Comparison of ENCODE assay signal across 18 cellular contexts in the genomic region with DNA sequence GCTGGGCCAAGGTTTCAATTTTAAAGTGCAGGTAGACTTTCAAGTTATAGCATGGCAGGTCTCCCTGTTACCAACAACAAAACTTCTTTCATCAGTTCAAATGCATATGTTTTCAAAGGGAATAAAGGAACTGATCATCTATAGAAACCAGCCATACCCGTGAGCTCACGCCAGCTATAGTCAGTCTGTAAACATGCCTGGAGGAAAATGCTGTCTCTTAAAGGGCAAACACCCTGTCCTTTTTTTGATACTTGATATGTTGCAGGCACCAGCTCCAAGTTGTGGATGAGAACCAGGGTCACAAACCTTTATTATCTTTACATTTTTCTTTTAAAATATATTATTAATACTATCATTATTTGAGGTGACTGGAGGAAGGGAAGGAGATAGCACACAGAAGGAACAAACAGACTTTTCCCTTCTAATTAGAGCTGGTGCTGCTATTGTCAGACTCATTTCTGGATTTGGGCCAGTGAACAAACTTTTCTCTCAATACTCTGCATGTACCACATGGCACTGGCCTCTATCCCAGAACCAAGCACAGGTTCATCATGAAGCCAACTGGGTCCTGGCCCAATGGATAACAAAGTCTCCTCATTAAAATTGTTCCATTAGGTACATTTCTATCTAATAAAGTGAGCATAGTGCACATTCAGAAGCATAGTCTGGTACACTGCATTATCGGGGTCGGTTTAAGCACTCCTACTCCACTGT.
DNase-seq lines count a peak whose midpoint lies in the region; ATAC-seq and TF ChIP-seq lines count a peak whose summit lies in the region.
"Had no signal": no experiment of that assay in that cellular context is flagged by ENCODE, and none has a peak within 500 bp of the region (broad histone marks: within the 10 kb centered on the region; RNA-seq: fewer than 3 reads in every experiment).

No MANE protein-coding gene starts in this region.

- peaks cover 3% of the 10 kb centered on the region; the same call in 2 of the 3 replicates for H3K9me3 Mint-ChIP-seq in GM23338

- H3F3A ChIP-seq in GM23338 (replicated peaks; ENCODE audit: low read depth), result no peaks in the 10 kb centered on the region
- no peaks in the 10 kb centered on the region for H3F3A ChIP-seq in GM23248 (ENCODE audit: insufficient read depth)

- peak; percentile 86 for DNase-seq in NCI-H446 treated with DMSO at 0.1 percent for 48 hours (lab: John Stamatoyannopoulos, UW)
- DNase-seq in epithelial cell of esophagus (ENCODE audit: low read depth), result peak; percentile 1
- peak in 2 of 3 donors; percentile 15 to 46 for DNase-seq in right cardiac atrium
- DNase-seq in stomach, result peak; percentile 34
- no peak for DNase-seq in GM23338 (ENCODE audit: low spot score)
- no peak for DNase-seq in GM23248
- DNase-seq in COLO829 (ENCODE audit: low spot score), result no peak
- DNase-seq: ACHN; AML-193; Kasumi-1; NCI-H1105 treated with DMSO at 0.1 percent for 48 hours; NCI-H1694 treated with DMSO at 0.1 percent for 48 hours; NCI-H226; NCI-H526 treated with DMSO at 0.1 percent for 48 hours; NK-92 treated with Interleukin-12 subunit alpha and Interleukin-12 subunit beta, amount 100 ng/mL, for 24 hours; SIG-M5 had no signal

- TF ChIP-seq EP300 in stomach (IDR thresholded peaks at IDR 0.05), result no peak

- H3K36me3 Mint-ChIP-seq in GM23338 (ENCODE audit: low read depth), result no peaks in the 10 kb centered on the region
- H3K36me3 Mint-ChIP-seq: IgD-negative memory B cell had no signal

- ATAC-seq in right cardiac atrium (peak; percentile 73 to 85), GM23338 (no peak)

- no peak overlapping the region for H3K9ac ChIP-seq in GM23248

- H3K9me2 ChIP-seq in GM23338 (ENCODE audit: insufficient read depth), result no peaks in the 10 kb centered on the region
- no peaks in the 10 kb centered on the region for H3K9me2 ChIP-seq in GM23248 (ENCODE audit: insufficient read depth)

- H3K27ac ChIP-seq in right cardiac atrium (ENCODE audit: low read length) (peak overlapping the region; percentile 27), stomach (no peak overlapping the region), GM23338 (ENCODE audit: low read depth) (no peak overlapping the region), GM23248 (no peak overlapping the region)

- TF ChIP-seq CTCF in epithelial cell of esophagus (IDR thresholded peaks at IDR 0.05; ENCODE audit: insufficient read depth, low read depth, low read length, missing control alignments), result no peak
- no peak for TF ChIP-seq CTCF in stomach (IDR thresholded peaks at IDR 0.05)
- no peak for TF ChIP-seq CTCF in GM23338 (conservative IDR thresholded peaks at IDR 0.05; ENCODE audit: low read depth in 2 of 2)

- H3K4me2 ChIP-seq in GM23338, result no peak overlapping the region
- no peak overlapping the region for H3K4me2 ChIP-seq in GM23248 (ENCODE audit: unreplicated experiment)

- no peaks in the 10 kb centered on the region for H3K27me3 ChIP-seq in right cardiac atrium (ENCODE audit: control insufficient read depth, insufficient read depth)
- no peaks in the 10 kb centered on the region for H3K27me3 ChIP-seq in stomach
- H3K27me3 ChIP-seq in GM23338 (ENCODE audit: insufficient read depth), result no peaks in the 10 kb centered on the region
- H3K27me3 ChIP-seq in GM23248 (replicated peaks; ENCODE audit: insufficient read depth), result no peaks in the 10 kb centered on the region

- no peaks in the 10 kb centered on the region for H3K36me3 ChIP-seq in stomach
- no peaks in the 10 kb centered on the region for H3K36me3 ChIP-seq in GM23338 (ENCODE audit: insufficient read depth)
- H3K36me3 ChIP-seq in GM23248 (ENCODE audit: low read depth), result no peaks in the 10 kb centered on the region
- H3K36me3 ChIP-seq: HAP-1 had no signal

- no peak for TF ChIP-seq POLR2A in stomach (IDR thresholded peaks at IDR 0.05)

- no peaks in the 10 kb centered on the region for H3K27me3 Mint-ChIP-seq in GM23338 (ENCODE audit: insufficient read depth, low read depth, poor library complexity)
- H3K27me3 Mint-ChIP-seq: IgD-negative memory B cell had no signal

- H3K4me3 ChIP-seq in epithelial cell of esophagus (ENCODE audit: low read length) (no peak overlapping the region), right cardiac atrium (ENCODE audit: low read length) (no peak overlapping the region), stomach (no peak overlapping the region), GM23338 (no peak overlapping the region), GM23248 (no peak overlapping the region)
- H3K4me3 ChIP-seq: HAP-1 had no signal

- 45% methylated on average over 4 of the region's 4 CpGs for WGBS in right cardiac atrium
- WGBS in stomach, 5 donors, result 58 to 72% (median 58%) methylated on average over 4 of the region's 4 CpGs
- WGBS in GM23248 (ENCODE audit: low coverage in 1 of 2, low lambda C conversion rate in 2 of 2, missing lambda C conversion rate in 2 of 2), 2 experiments, result 34 to 35% methylated on average over 4 of the region's 4 CpGs

- no peaks in the 10 kb centered on the region for H3K9me3 ChIP-seq in right cardiac atrium (ENCODE audit: control insufficient read depth, low read length)
- H3K9me3 ChIP-seq in stomach, result no peaks in the 10 kb centered on the region
- no peaks in the 10 kb centered on the region for H3K9me3 ChIP-seq in GM23248 (ENCODE audit: low read depth)
- H3K9me3 ChIP-seq: HAP-1 had no signal

- no peak overlapping the region for H3K4me3 Mint-ChIP-seq in GM23338
- H3K4me3 Mint-ChIP-seq: IgD-negative memory B cell had no signal

- peaks cover 3% of the 10 kb centered on the region; the same call in 2 of the 3 replicates for H3K4me1 Mint-ChIP-seq in GM23338
- H3K4me1 Mint-ChIP-seq: IgD-negative memory B cell had no signal

- intact Hi-C loops in right cardiac atrium (cut with DNase I) (no loop called here), stomach (cut with DNase I; ENCODE audit: low total_unique reads) (no loop called here)

- H4K20me1 ChIP-seq in GM23338 (replicated peaks; ENCODE audit: insufficient read depth) (no peaks in the 10 kb centered on the region), GM23248 (ENCODE audit: insufficient read depth) (no peaks in the 10 kb centered on the region)

- in situ Hi-C loops in GM23248 (cut with MboI), result no loop called here

- peaks cover 1% of the 10 kb centered on the region for H3K4me1 ChIP-seq in right cardiac atrium (ENCODE audit: control insufficient read depth, insufficient read depth, low read length)
- H3K4me1 ChIP-seq in stomach, result peaks cover 0 to 11% (median 5%) of the 10 kb centered on the region in 4 donors
- H3K4me1 ChIP-seq in GM23338 (ENCODE audit: insufficient read depth), result peaks cover 6% of the 10 kb centered on the region
- no peaks in the 10 kb centered on the region for H3K4me1 ChIP-seq in GM23248 (ENCODE audit: insufficient read depth)
- H3K4me1 ChIP-seq: HAP-1 had no signal

- H3K27ac Mint-ChIP-seq in GM23338, result no peak overlapping the region

- H2AFZ ChIP-seq in GM23338 (no peak overlapping the region), GM23248 (no peak overlapping the region)

- no peaks in the 10 kb centered on the region for H3K79me2 ChIP-seq in GM23338 (replicated peaks; ENCODE audit: insufficient read depth)
- H3K79me2 ChIP-seq in GM23248 (ENCODE audit: insufficient read depth), result no peaks in the 10 kb centered on the region

TF ChIP-seq in GM23338, 12 proteins besides CTCF, POLR2A, EP300 and RAD21 (continues in another document):
- TF ChIP-seq EZH2 (IDR thresholded peaks at IDR 0.05; ENCODE audit: low read depth, unreplicated experiment), result no peak
- TF ChIP-seq ZNF114 (CRISPR knock-in tag; IDR thresholded peaks at IDR 0.05), result no peak
- no peak for TF ChIP-seq EZH2phosphoT487 (IDR thresholded peaks at IDR 0.05; ENCODE audit: unreplicated experiment)
- TF ChIP-seq JUNB (IDR thresholded peaks at IDR 0.05; ENCODE audit: unreplicated experiment), result no peak
- TF ChIP-seq POLR2AphosphoS5 (IDR thresholded peaks at IDR 0.05; ENCODE audit: low read depth), result no peak
- TF ChIP-seq STAT1 (IDR thresholded peaks at IDR 0.05; ENCODE audit: unreplicated experiment), result no peak
- no peak for TF ChIP-seq NANOG (IDR thresholded peaks at IDR 0.05; ENCODE audit: borderline replicate concordance)
- TF ChIP-seq CREB1 (CRISPR knock-in tag; IDR thresholded peaks at IDR 0.05; ENCODE audit: low read depth), result no peak
- TF ChIP-seq, protein P1, sequence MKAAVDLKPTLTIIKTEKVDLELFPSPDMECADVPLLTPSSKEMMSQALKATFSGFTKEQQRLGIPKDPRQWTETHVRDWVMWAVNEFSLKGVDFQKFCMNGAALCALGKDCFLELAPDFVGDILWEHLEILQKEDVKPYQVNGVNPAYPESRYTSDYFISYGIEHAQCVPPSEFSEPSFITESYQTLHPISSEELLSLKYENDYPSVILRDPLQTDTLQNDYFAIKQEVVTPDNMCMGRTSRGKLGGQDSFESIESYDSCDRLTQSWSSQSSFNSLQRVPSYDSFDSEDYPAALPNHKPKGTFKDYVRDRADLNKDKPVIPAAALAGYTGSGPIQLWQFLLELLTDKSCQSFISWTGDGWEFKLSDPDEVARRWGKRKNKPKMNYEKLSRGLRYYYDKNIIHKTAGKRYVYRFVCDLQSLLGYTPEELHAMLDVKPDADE (IDR thresholded peaks at IDR 0.05), result no peak

Comparison
In these comparisons a context has a peak if more than half of its experiments do, and no peak if none do; other contexts are left out.
1. DNase-seq: peak in NCI-H446 treated with DMSO at 0.1 percent for 48 hours (single experiment), epithelial cell of esophagus (single experiment), right cardiac atrium (2 of 3) and stomach (single experiment); none in GM23338 (single experiment), GM23248 (single experiment) and COLO829 (single experiment).